In the genomic region with DNA sequence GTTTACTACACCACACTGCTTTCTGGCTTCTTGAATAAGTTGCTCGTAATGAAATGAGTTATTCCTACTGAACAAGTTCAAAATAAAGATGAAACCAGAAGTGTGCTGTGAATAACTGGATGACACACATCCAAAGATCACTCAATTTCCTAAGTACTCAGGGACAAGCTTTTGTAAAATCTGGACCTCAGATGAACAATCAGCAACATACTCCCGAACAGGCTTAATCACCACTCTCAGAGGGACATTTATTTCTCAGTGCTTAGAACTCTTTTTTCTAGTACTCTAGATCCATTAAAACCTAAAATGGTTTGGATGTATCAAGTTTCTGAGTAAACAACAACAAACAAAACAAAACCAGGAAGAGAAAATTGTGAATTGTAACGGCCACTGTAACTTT, we compare ENCODE assay signal across 17 cellular contexts.
A peak's percentile ranks its signal among the peaks of the same experiment; 100 is the strongest.
DNase-seq lines count a peak whose midpoint lies in the region; ATAC-seq, FAIRE-seq and TF ChIP-seq lines count a peak whose summit lies in the region.
"Had no signal": no experiment of that assay in that cellular context is flagged by ENCODE, and none has a peak within 500 bp of the region (broad histone marks: within the 10 kb centered on the region; RNA-seq: fewer than 3 reads in every experiment).

No MANE protein-coding gene starts in this region.

- H3K79me2 ChIP-seq in PC-3 (ENCODE audit: low read length) (no peaks in the 10 kb centered on the region), mesendoderm (ENCODE audit: control insufficient read depth, insufficient read depth, low read length) (no peaks in the 10 kb centered on the region)

- 48 to 63% methylated on average over 3 of the region's 3 CpGs for WGBS in esophagus squamous epithelium, 2 donors
- no CpG with 5 or more reads among the region's 3 CpGs for WGBS in mesendoderm (ENCODE audit: extremely low coverage, insufficient coverage, low lambda C conversion rate)

- H3K18ac ChIP-seq in mesendoderm (ENCODE audit: low read length), result no peak overlapping the region

- H3K27ac Mint-ChIP-seq in activated T-cell treated with anti-CD3 and anti-CD28 coated beads, Interleukin-2, amount 50 U/mL, for 72 hours, result peak overlapping the region; percentile 80
- H3K27ac Mint-ChIP-seq in activated T-cell treated with anti-CD3 and anti-CD28 coated beads, Interleukin-2, amount 50 U/mL, for 24 hours, result no peak overlapping the region
- H3K27ac Mint-ChIP-seq: activated CD4-positive, alpha-beta memory T cell treated with anti-CD3 and anti-CD28 coated beads, Interleukin-2, amount 10 ng/mL, durations not matched to agents 7 days and 5 days; progenitor cell of endocrine pancreas had no signal

- H3K36me3 ChIP-seq in PC-3 (ENCODE audit: low read depth, low read length) (no peaks in the 10 kb centered on the region), esophagus squamous epithelium (no peaks in the 10 kb centered on the region), mesendoderm (ENCODE audit: control insufficient read depth, insufficient read depth, low read length) (no peaks in the 10 kb centered on the region)
- H3K36me3 ChIP-seq: SJCRH30 had no signal

- peak overlapping the region in 1 of 2 donors; percentile 68 for H3K4me3 Mint-ChIP-seq in activated T-cell treated with anti-CD3 and anti-CD28 coated beads, Interleukin-2, amount 50 U/mL, for 72 hours
- H3K4me3 Mint-ChIP-seq in activated T-cell treated with anti-CD3 and anti-CD28 coated beads, Interleukin-2, amount 50 U/mL, for 24 hours, result no peak overlapping the region
- H3K4me3 Mint-ChIP-seq: activated CD4-positive, alpha-beta memory T cell treated with anti-CD3 and anti-CD28 coated beads, Interleukin-2, amount 10 ng/mL, durations not matched to agents 7 days and 5 days had no signal

- peaks cover 22% of the 10 kb centered on the region for H3K4me1 Mint-ChIP-seq in activated T-cell treated with anti-CD3 and anti-CD28 coated beads, Interleukin-2, amount 50 U/mL, for 72 hours (ENCODE audit: low read depth)
- peaks cover 7% of the 10 kb centered on the region for H3K4me1 Mint-ChIP-seq in activated T-cell treated with anti-CD3 and anti-CD28 coated beads, Interleukin-2, amount 50 U/mL, for 24 hours (ENCODE audit: low read depth)

- no peak overlapping the region for H3K4ac ChIP-seq in mesendoderm (ENCODE audit: low read depth, low read length)

- CTCF ChIA-PET in PC-3 (lab: Charles Lee), result interaction anchor here (0.6 kb wide), 1 partner anchor 1419 kb away, joined by 3 read pairs; no protein-coding TSS in a partner anchor

- no peaks in the 10 kb centered on the region for H3F3A ChIP-seq in PC-3 (ENCODE audit: low read length, unreplicated experiment)

- POLR2A ChIA-PET in PC-3 (lab: Charles Lee; ENCODE audit: unreplicated experiment), result no interaction called here

- FAIRE-seq in urothelium cell line (lab: Jason Lieb, UNC), result peak; percentile 17
- FAIRE-seq: TTC549 had no signal

- H3K56ac ChIP-seq in mesendoderm (ENCODE audit: low read length), result no peak overlapping the region

- no peaks in the 10 kb centered on the region for H3K9me2 ChIP-seq in PC-3 (replicated peaks; ENCODE audit: low read length)

- no peak overlapping the region for H3K9ac ChIP-seq in PC-3 (ENCODE audit: low read length)
- H3K9ac ChIP-seq in mesendoderm (ENCODE audit: low read length), result no peak overlapping the region

- no peak for TF ChIP-seq POLR2A in esophagus squamous epithelium (IDR thresholded peaks at IDR 0.05)

- no peak overlapping the region for H3K23ac ChIP-seq in mesendoderm (ENCODE audit: low read length)

- no peak overlapping the region for H2BK15ac ChIP-seq in mesendoderm (replicated peaks; ENCODE audit: low read depth)

- H3K4me2 ChIP-seq in PC-3 (ENCODE audit: low read length) (no peak overlapping the region), mesendoderm (ENCODE audit: low read length) (no peak overlapping the region)

- H2AK5ac ChIP-seq in mesendoderm (ENCODE audit: low read length), result no peak overlapping the region

- no peaks in the 10 kb centered on the region for H4K20me1 ChIP-seq in PC-3 (ENCODE audit: low read length)

- no peaks in the 10 kb centered on the region for H3K9me3 Mint-ChIP-seq in activated T-cell treated with anti-CD3 and anti-CD28 coated beads, Interleukin-2, amount 50 U/mL, for 72 hours
- H3K9me3 Mint-ChIP-seq in activated T-cell treated with anti-CD3 and anti-CD28 coated beads, Interleukin-2, amount 50 U/mL, for 24 hours, result no peaks in the 10 kb centered on the region
- H3K9me3 Mint-ChIP-seq: activated CD4-positive, alpha-beta memory T cell treated with anti-CD3 and anti-CD28 coated beads, Interleukin-2, amount 10 ng/mL, durations not matched to agents 7 days and 5 days had no signal

- no TSS peak for BruUV-seq in PC-3 (replicated peaks; lab: Mats Ljungman, UMichigan)

- H3K4me1 ChIP-seq in PC-3 (ENCODE audit: insufficient read depth, low read length) (peaks cover 22% of the 10 kb centered on the region), esophagus squamous epithelium (peaks cover 0 to 19% (median 5%) of the 10 kb centered on the region in 3 donors), mesendoderm (ENCODE audit: control insufficient read depth, low read depth, low read length) (no peaks in the 10 kb centered on the region)
- H3K4me1 ChIP-seq: body of pancreas, SJCRH30 had no signal

- H3K4me3 ChIP-seq in PC-3 (ENCODE audit: low read length) (no peak overlapping the region), esophagus squamous epithelium (no peak overlapping the region), mesendoderm (ENCODE audit: low read length) (no peak overlapping the region)
- H3K4me3 ChIP-seq: body of pancreas, GM12878, SJCRH30 had no signal

- H4K8ac ChIP-seq in mesendoderm (ENCODE audit: low read depth, low read length), result no peak overlapping the region

- no peak overlapping the region for H2BK120ac ChIP-seq in mesendoderm (ENCODE audit: low read depth, low read length)

- no peak overlapping the region for H2BK5ac ChIP-seq in mesendoderm (ENCODE audit: low read length)

- H3K27me3 Mint-ChIP-seq in activated T-cell treated with anti-CD3 and anti-CD28 coated beads, Interleukin-2, amount 50 U/mL, for 72 hours (ENCODE audit: low read depth), result no peaks in the 10 kb centered on the region
- H3K27me3 Mint-ChIP-seq in activated T-cell treated with anti-CD3 and anti-CD28 coated beads, Interleukin-2, amount 50 U/mL, for 24 hours, result no peaks in the 10 kb centered on the region
- H3K27me3 Mint-ChIP-seq: activated CD4-positive, alpha-beta memory T cell treated with anti-CD3 and anti-CD28 coated beads, Interleukin-2, amount 10 ng/mL, durations not matched to agents 7 days and 5 days; progenitor cell of endocrine pancreas had no signal

- H2AFZ ChIP-seq in PC-3 (ENCODE audit: low read length), result peak overlapping the region; percentile 52

- no peak for DNase-seq in activated T-cell treated with anti-CD3 and anti-CD28 coated beads, Interleukin-2, amount 50 U/mL, for 72 hours
- no peak for DNase-seq in activated T-cell treated with anti-CD3 and anti-CD28 coated beads, Interleukin-2, amount 50 U/mL, for 24 hours
- no peak for DNase-seq in PC-3
- DNase-seq in esophagus squamous epithelium (lab: John Stamatoyannopoulos, UW), result no peak
- no peak for DNase-seq in urothelium cell line (ENCODE audit: low spot score)
- DNase-seq in cardiac septum (ENCODE audit: low spot score), result no peak
- no peak for DNase-seq in mesendoderm
- DNase-seq: activated CD4-positive, alpha-beta memory T cell treated with anti-CD3 and anti-CD28 coated beads, Interleukin-2, amount 10 ng/mL, durations not matched to agents 7 days and 5 days; activated effector memory CD4-positive, alpha-beta T cell treated with Interleukin-2 at 50 U/mL for 16 hours; NCI-H146; SJCRH30; stimulated activated CD4-positive, alpha-beta T cell treated with anti-CD3 and anti-CD28 coated beads, Interleukin-15, amount 100 ng/mL, for 24 hours had no signal

- H3K79me1 ChIP-seq in mesendoderm (ENCODE audit: low read length), result no peaks in the 10 kb centered on the region

- H3K36me3 Mint-ChIP-seq in activated T-cell treated with anti-CD3 and anti-CD28 coated beads, Interleukin-2, amount 50 U/mL, for 72 hours (ENCODE audit: insufficient read depth in 2 of 2), result no peaks in the 10 kb centered on the region
- no peaks in the 10 kb centered on the region for H3K36me3 Mint-ChIP-seq in activated T-cell treated with anti-CD3 and anti-CD28 coated beads, Interleukin-2, amount 50 U/mL, for 24 hours (ENCODE audit: low read depth)

- intact Hi-C loops in PC-3 (cut with micrococcal nuclease) (loop anchor here (5.0 kb wide), 1 partner anchor 109 kb away; no protein-coding TSS in a partner anchor), esophagus squamous epithelium (cut with DNase I) (no loop called here), cardiac septum (cut with DNase I) (no loop called here)

- no peak overlapping the region for H4K5ac ChIP-seq in mesendoderm (ENCODE audit: low read length)

- ATAC-seq in activated T-cell treated with anti-CD3 and anti-CD28 coated beads, Interleukin-2, amount 50 U/mL, for 72 hours (replicated peaks in 1 of 2), result peak; percentile 63 to 78
- ATAC-seq in PC-3, result no peak
- ATAC-seq in HG02623 (IDR thresholded peaks at IDR 0.05; ENCODE audit: unreplicated experiment), result no peak
- ATAC-seq: body of pancreas, GM12878 had no signal

- H3K9me3 ChIP-seq in PC-3 (ENCODE audit: low read length), result no peaks in the 10 kb centered on the region
- H3K9me3 ChIP-seq in esophagus squamous epithelium, result no peaks in the 10 kb centered on the region
- H3K9me3 ChIP-seq: body of pancreas, SJCRH30 had no signal

- H3K27me3 ChIP-seq in PC-3 (ENCODE audit: low read length) (no peaks in the 10 kb centered on the region), esophagus squamous epithelium (no peaks in the 10 kb centered on the region), mesendoderm (ENCODE audit: insufficient read depth, low read length, poor library complexity) (no peaks in the 10 kb centered on the region)
- H3K27me3 ChIP-seq: body of pancreas, SJCRH30 had no signal

- TF ChIP-seq CTCF in PC-3 (conservative IDR thresholded peaks at IDR 0.05; ENCODE audit: low read depth, low read length) (no peak), esophagus squamous epithelium (IDR thresholded peaks at IDR 0.05) (no peak)

- H3K27ac ChIP-seq in PC-3 (ENCODE audit: low read length) (no peak overlapping the region), esophagus squamous epithelium (peak overlapping the region; percentile 7 to 77 (median 64)), mesendoderm (ENCODE audit: low read depth, low read length) (no peak overlapping the region)
- H3K27ac ChIP-seq: body of pancreas, SJCRH30 had no signal

Comparison
In these comparisons a context has a peak if more than half of its experiments do, and no peak if none do; other contexts are left out.
1. ATAC-seq: peak in activated T-cell treated with anti-CD3 and anti-CD28 coated beads, Interleukin-2, amount 50 U/mL, for 72 hours (2 of 2); none in PC-3 (single experiment) and HG02623 (single experiment).
2. H3K27ac ChIP-seq: peak in esophagus squamous epithelium (4 of 4); none in PC-3 (single experiment) and mesendoderm (single experiment).